1 cellular context compared by ENCODE assay signal in the genomic region with DNA sequence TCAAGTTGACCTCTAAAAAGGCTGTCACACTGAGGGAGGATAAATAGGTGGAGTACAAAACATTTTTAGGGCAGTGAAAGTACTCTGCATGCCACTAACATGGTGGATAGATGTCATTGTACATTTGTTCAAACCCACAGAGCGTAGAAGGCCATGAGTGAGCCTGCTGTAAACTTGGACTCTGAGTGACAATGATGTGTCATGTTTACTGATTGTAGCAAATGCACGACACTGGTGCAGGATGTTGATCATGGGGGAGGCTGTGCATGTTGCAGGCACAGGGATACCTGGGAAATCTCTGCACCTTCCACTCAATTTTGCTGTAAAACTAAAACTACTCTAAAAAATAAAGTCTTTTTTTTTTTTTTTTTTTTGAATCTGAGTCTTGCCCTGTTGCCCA.
TF ChIP-seq lines count a peak whose summit lies in the region.

No MANE protein-coding gene starts in this region.

TF ChIP-seq in HepG2, 621 proteins besides CTCF, POLR2A, EP300 and RAD21 (continues in another document):
- TF ChIP-seq CREB1 (IDR thresholded peaks at IDR 0.05), result 0 out of 2 replicates have a peak, but pooled peaks have one; percentile 21
- TF ChIP-seq CREB1 (CRISPR knock-in tag; IDR thresholded peaks at IDR 0.05), result no peak
- TF ChIP-seq, protein P1, sequence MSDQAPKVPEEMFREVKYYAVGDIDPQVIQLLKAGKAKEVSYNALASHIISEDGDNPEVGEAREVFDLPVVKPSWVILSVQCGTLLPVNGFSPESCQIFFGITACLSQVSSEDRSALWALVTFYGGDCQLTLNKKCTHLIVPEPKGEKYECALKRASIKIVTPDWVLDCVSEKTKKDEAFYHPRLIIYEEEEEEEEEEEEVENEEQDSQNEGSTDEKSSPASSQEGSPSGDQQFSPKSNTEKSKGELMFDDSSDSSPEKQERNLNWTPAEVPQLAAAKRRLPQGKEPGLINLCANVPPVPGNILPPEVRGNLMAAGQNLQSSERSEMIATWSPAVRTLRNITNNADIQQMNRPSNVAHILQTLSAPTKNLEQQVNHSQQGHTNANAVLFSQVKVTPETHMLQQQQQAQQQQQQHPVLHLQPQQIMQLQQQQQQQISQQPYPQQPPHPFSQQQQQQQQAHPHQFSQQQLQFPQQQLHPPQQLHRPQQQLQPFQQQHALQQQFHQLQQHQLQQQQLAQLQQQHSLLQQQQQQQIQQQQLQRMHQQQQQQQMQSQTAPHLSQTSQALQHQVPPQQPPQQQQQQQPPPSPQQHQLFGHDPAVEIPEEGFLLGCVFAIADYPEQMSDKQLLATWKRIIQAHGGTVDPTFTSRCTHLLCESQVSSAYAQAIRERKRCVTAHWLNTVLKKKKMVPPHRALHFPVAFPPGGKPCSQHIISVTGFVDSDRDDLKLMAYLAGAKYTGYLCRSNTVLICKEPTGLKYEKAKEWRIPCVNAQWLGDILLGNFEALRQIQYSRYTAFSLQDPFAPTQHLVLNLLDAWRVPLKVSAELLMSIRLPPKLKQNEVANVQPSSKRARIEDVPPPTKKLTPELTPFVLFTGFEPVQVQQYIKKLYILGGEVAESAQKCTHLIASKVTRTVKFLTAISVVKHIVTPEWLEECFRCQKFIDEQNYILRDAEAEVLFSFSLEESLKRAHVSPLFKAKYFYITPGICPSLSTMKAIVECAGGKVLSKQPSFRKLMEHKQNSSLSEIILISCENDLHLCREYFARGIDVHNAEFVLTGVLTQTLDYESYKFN (CRISPR knock-in tag; conservative IDR thresholded peaks at IDR 0.05), result peak; percentile 64
- TF ChIP-seq, protein P2, sequence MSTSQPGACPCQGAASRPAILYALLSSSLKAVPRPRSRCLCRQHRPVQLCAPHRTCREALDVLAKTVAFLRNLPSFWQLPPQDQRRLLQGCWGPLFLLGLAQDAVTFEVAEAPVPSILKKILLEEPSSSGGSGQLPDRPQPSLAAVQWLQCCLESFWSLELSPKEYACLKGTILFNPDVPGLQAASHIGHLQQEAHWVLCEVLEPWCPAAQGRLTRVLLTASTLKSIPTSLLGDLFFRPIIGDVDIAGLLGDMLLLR (CRISPR knock-in tag; IDR thresholded peaks at IDR 0.05), result no peak
- TF ChIP-seq, protein P3, sequence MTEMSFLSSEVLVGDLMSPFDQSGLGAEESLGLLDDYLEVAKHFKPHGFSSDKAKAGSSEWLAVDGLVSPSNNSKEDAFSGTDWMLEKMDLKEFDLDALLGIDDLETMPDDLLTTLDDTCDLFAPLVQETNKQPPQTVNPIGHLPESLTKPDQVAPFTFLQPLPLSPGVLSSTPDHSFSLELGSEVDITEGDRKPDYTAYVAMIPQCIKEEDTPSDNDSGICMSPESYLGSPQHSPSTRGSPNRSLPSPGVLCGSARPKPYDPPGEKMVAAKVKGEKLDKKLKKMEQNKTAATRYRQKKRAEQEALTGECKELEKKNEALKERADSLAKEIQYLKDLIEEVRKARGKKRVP (CRISPR knock-in tag; IDR thresholded peaks at IDR 0.05), result peak in 1 of 2 experiments; percentile 29; a peak in 1 of 4 replicates
- no peak for TF ChIP-seq KLF6 (CRISPR knock-in tag; IDR thresholded peaks at IDR 0.05)
- TF ChIP-seq SKI (IDR thresholded peaks at IDR 0.05; ENCODE audit: partially characterized antibody), result peak; percentile 24
- TF ChIP-seq POGZ (CRISPR knock-in tag; IDR thresholded peaks at IDR 0.05), result peak; percentile 58; the same call in 1 of the 2 replicates
- peak; percentile 65 for TF ChIP-seq SAP130 (CRISPR knock-in tag; IDR thresholded peaks at IDR 0.05; ENCODE audit: low read depth)
- TF ChIP-seq SOX6 (IDR thresholded peaks at IDR 0.05), result no peak
- peak; percentile 44; the same call in 1 of the 2 replicates for TF ChIP-seq SOX6 (CRISPR knock-in tag; IDR thresholded peaks at IDR 0.05)
- TF ChIP-seq, protein P4, sequence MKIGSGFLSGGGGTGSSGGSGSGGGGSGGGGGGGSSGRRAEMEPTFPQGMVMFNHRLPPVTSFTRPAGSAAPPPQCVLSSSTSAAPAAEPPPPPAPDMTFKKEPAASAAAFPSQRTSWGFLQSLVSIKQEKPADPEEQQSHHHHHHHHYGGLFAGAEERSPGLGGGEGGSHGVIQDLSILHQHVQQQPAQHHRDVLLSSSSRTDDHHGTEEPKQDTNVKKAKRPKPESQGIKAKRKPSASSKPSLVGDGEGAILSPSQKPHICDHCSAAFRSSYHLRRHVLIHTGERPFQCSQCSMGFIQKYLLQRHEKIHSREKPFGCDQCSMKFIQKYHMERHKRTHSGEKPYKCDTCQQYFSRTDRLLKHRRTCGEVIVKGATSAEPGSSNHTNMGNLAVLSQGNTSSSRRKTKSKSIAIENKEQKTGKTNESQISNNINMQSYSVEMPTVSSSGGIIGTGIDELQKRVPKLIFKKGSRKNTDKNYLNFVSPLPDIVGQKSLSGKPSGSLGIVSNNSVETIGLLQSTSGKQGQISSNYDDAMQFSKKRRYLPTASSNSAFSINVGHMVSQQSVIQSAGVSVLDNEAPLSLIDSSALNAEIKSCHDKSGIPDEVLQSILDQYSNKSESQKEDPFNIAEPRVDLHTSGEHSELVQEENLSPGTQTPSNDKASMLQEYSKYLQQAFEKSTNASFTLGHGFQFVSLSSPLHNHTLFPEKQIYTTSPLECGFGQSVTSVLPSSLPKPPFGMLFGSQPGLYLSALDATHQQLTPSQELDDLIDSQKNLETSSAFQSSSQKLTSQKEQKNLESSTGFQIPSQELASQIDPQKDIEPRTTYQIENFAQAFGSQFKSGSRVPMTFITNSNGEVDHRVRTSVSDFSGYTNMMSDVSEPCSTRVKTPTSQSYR (CRISPR knock-in tag; IDR thresholded peaks at IDR 0.05; ENCODE audit: borderline replicate concordance), result peak; percentile 55; the same call in 1 of the 2 replicates
- TF ChIP-seq, protein P5, sequence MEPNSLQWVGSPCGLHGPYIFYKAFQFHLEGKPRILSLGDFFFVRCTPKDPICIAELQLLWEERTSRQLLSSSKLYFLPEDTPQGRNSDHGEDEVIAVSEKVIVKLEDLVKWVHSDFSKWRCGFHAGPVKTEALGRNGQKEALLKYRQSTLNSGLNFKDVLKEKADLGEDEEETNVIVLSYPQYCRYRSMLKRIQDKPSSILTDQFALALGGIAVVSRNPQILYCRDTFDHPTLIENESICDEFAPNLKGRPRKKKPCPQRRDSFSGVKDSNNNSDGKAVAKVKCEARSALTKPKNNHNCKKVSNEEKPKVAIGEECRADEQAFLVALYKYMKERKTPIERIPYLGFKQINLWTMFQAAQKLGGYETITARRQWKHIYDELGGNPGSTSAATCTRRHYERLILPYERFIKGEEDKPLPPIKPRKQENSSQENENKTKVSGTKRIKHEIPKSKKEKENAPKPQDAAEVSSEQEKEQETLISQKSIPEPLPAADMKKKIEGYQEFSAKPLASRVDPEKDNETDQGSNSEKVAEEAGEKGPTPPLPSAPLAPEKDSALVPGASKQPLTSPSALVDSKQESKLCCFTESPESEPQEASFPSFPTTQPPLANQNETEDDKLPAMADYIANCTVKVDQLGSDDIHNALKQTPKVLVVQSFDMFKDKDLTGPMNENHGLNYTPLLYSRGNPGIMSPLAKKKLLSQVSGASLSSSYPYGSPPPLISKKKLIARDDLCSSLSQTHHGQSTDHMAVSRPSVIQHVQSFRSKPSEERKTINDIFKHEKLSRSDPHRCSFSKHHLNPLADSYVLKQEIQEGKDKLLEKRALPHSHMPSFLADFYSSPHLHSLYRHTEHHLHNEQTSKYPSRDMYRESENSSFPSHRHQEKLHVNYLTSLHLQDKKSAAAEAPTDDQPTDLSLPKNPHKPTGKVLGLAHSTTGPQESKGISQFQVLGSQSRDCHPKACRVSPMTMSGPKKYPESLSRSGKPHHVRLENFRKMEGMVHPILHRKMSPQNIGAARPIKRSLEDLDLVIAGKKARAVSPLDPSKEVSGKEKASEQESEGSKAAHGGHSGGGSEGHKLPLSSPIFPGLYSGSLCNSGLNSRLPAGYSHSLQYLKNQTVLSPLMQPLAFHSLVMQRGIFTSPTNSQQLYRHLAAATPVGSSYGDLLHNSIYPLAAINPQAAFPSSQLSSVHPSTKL (CRISPR knock-in tag; IDR thresholded peaks at IDR 0.05), result peak; percentile 53; the same call in 1 of the 2 replicates
- peak; percentile 46; the same call in 1 of the 2 replicates for TF ChIP-seq HDAC2 (CRISPR knock-in tag; IDR thresholded peaks at IDR 0.05)
- TF ChIP-seq TEAD3 (CRISPR knock-in tag; optimal IDR thresholded peaks at IDR 0.05; ENCODE audit: borderline replicate concordance), result peak; percentile 46
- no peak for TF ChIP-seq CCDC6 (CRISPR knock-in tag; IDR thresholded peaks at IDR 0.05)
- peak; percentile 43; the same call in 1 of the 2 replicates for TF ChIP-seq SALL1 (CRISPR knock-in tag; IDR thresholded peaks at IDR 0.05)
- TF ChIP-seq HHEX (CRISPR knock-in tag; IDR thresholded peaks at IDR 0.05), result 0 out of 2 replicates have a peak, but pooled peaks have one; percentile 24
- TF ChIP-seq, protein P6, sequence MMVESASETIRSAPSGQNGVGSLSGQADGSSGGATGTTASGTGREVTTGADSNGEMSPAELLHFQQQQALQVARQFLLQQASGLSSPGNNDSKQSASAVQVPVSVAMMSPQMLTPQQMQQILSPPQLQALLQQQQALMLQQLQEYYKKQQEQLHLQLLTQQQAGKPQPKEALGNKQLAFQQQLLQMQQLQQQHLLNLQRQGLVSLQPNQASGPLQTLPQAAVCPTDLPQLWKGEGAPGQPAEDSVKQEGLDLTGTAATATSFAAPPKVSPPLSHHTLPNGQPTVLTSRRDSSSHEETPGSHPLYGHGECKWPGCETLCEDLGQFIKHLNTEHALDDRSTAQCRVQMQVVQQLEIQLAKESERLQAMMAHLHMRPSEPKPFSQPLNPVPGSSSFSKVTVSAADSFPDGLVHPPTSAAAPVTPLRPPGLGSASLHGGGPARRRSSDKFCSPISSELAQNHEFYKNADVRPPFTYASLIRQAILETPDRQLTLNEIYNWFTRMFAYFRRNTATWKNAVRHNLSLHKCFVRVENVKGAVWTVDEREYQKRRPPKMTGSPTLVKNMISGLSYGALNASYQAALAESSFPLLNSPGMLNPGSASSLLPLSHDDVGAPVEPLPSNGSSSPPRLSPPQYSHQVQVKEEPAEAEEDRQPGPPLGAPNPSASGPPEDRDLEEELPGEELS (CRISPR knock-in tag; IDR thresholded peaks at IDR 0.05), result peak; percentile 69
- TF ChIP-seq FOXP1 (IDR thresholded peaks at IDR 0.05), result peak; percentile 72; the same call in 1 of the 2 replicates
- TF ChIP-seq FOXP1 (CRISPR knock-in tag; IDR thresholded peaks at IDR 0.05), result peak; percentile 87
- no peak for TF ChIP-seq ADNP (CRISPR knock-in tag; IDR thresholded peaks at IDR 0.05)
- no peak for TF ChIP-seq ZNF33A (CRISPR knock-in tag; IDR thresholded peaks at IDR 0.05; ENCODE audit: borderline replicate concordance)
- TF ChIP-seq, protein P7, sequence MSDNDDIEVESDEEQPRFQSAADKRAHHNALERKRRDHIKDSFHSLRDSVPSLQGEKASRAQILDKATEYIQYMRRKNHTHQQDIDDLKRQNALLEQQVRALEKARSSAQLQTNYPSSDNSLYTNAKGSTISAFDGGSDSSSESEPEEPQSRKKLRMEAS (IDR thresholded peaks at IDR 0.05), result peak; percentile 33; the same call in 1 of the 2 replicates
- peak; percentile 51; the same call in 1 of the 2 replicates for TF ChIP-seq RARA (CRISPR knock-in tag; IDR thresholded peaks at IDR 0.05)
- TF ChIP-seq, protein P8, sequence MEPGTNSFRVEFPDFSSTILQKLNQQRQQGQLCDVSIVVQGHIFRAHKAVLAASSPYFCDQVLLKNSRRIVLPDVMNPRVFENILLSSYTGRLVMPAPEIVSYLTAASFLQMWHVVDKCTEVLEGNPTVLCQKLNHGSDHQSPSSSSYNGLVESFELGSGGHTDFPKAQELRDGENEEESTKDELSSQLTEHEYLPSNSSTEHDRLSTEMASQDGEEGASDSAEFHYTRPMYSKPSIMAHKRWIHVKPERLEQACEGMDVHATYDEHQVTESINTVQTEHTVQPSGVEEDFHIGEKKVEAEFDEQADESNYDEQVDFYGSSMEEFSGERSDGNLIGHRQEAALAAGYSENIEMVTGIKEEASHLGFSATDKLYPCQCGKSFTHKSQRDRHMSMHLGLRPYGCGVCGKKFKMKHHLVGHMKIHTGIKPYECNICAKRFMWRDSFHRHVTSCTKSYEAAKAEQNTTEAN (CRISPR knock-in tag; conservative IDR thresholded peaks at IDR 0.05), result peak; percentile 76
- TF ChIP-seq SOX5 (CRISPR knock-in tag; IDR thresholded peaks at IDR 0.05; ENCODE audit: borderline replicate concordance), result peak; percentile 71; the same call in 1 of the 2 replicates
- TF ChIP-seq, protein P9, sequence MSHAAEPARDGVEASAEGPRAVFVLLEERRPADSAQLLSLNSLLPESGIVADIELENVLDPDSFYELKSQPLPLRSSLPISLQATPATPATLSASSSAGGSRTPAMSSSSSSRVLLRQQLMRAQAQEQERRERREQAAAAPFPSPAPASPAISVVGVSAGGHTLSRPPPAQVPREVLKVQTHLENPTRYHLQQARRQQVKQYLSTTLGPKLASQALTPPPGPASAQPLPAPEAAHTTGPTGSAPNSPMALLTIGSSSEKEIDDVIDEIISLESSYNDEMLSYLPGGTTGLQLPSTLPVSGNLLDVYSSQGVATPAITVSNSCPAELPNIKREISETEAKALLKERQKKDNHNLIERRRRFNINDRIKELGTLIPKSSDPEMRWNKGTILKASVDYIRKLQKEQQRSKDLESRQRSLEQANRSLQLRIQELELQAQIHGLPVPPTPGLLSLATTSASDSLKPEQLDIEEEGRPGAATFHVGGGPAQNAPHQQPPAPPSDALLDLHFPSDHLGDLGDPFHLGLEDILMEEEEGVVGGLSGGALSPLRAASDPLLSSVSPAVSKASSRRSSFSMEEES (CRISPR knock-in tag; IDR thresholded peaks at IDR 0.05), result 0 out of 2 replicates have a peak, but pooled peaks have one; percentile 15
- TF ChIP-seq, protein P10, sequence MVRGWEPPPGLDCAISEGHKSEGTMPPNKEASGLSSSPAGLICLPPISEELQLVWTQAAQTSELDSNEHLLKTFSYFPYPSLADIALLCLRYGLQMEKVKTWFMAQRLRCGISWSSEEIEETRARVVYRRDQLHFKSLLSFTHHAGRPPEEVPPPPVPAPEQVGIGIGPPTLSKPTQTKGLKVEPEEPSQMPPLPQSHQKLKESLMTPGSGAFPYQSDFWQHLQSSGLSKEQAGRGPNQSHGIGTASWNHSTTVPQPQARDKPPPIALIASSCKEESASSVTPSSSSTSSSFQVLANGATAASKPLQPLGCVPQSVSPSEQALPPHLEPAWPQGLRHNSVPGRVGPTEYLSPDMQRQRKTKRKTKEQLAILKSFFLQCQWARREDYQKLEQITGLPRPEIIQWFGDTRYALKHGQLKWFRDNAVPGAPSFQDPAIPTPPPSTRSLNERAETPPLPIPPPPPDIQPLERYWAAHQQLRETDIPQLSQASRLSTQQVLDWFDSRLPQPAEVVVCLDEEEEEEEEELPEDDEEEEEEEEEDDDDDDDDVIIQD (CRISPR knock-in tag; IDR thresholded peaks at IDR 0.05; ENCODE audit: low read depth), result peak; percentile 64; the same call in 1 of the 2 replicates
- TF ChIP-seq FOXO1 (CRISPR knock-in tag; IDR thresholded peaks at IDR 0.05), result peak; percentile 64; the same call in 1 of the 2 replicates
- TF ChIP-seq ARID2 (CRISPR knock-in tag; IDR thresholded peaks at IDR 0.05; ENCODE audit: borderline replicate concordance), result 0 out of 2 replicates have a peak, but pooled peaks have one; percentile 38
- no peak for TF ChIP-seq CCAR2 (optimal IDR thresholded peaks at IDR 0.05; ENCODE audit: low read depth, low read length)
- TF ChIP-seq, protein P11, sequence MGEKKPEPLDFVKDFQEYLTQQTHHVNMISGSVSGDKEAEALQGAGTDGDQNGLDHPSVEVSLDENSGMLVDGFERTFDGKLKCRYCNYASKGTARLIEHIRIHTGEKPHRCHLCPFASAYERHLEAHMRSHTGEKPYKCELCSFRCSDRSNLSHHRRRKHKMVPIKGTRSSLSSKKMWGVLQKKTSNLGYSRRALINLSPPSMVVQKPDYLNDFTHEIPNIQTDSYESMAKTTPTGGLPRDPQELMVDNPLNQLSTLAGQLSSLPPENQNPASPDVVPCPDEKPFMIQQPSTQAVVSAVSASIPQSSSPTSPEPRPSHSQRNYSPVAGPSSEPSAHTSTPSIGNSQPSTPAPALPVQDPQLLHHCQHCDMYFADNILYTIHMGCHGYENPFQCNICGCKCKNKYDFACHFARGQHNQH (CRISPR knock-in tag; IDR thresholded peaks at IDR 0.05), result peak; percentile 28; the same call in 1 of the 2 replicates
